In the genomic region with DNA sequence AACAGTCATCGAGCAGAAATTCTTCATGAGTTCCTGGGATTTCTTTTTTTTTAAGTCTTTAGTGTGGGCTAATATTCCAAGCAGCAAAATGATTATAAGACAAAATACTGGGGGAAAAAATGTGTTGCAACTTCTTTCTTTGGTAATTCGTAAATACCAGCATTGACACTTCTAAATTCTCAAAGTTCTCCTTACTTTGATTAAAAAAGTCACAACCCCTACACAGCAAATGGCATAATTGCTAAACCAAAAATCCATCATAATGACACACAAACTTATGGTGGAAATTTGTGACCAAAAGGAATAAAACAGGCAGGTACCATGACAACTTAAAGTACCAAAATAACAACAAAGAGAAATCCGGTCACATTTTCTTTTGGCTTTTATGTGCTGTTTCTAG, we compare ENCODE assay signal across 9 cellular contexts.
"Had no signal": no experiment of that assay in that cellular context is flagged by ENCODE, and none has a peak within 500 bp of the region (broad histone marks: within the 10 kb centered on the region; RNA-seq: fewer than 3 reads in every experiment).

No MANE protein-coding gene starts in this region.

- H3K9me3 Mint-ChIP-seq: GM23338, H9 had no signal

- H3K4me3 ChIP-seq: GM23338, K562 had no signal

- H3K4me2 ChIP-seq: GM23338 had no signal

- DNase-seq: H9, HCEC 1CT, IMR-90, KG1 had no signal

- H3K4me3 Mint-ChIP-seq: GM23338, H9 had no signal

- H2AFZ ChIP-seq: GM23338 had no signal

- H3K27ac Mint-ChIP-seq: GM23338, H9 had no signal

- FAIRE-seq: H1, H54, HTR-8/SVneo, K562 had no signal
